In genomic region chr5:150651382-150651781, GRCh38 we compare ENCODE assay signal across 27 cellular contexts. TPM values are rescaled to one million over a fixed set of nuclear protein-coding genes. Genes with fewer than 3 reads are reported as not detected.
DNase-seq lines count a peak whose midpoint lies in the region; ATAC-seq, FAIRE-seq and TF ChIP-seq lines count a peak whose summit lies in the region.
"Had no signal": no experiment of that assay in that cellular context is flagged by ENCODE, and none has a peak within 500 bp of the region (broad histone marks: within the 10 kb centered on the region; RNA-seq: fewer than 3 reads in every experiment).

No MANE protein-coding gene starts in this region.

- H3K36me3 ChIP-seq in endothelial cell of umbilical vein (ENCODE audit: control insufficient read depth in 2 of 2, extremely low read depth in 1 of 2, insufficient read depth in 2 of 2, low read length in 2 of 2), result peaks cover 17 to 65% of the 10 kb centered on the region in 2 experiments
- H3K36me3 ChIP-seq in psoas muscle (ENCODE audit: insufficient read depth in 1 of 2, low read depth in 1 of 2), result peaks cover 0 to 30% of the 10 kb centered on the region in 2 donors
- H3K36me3 ChIP-seq in upper lobe of right lung, result peaks cover 32% of the 10 kb centered on the region

- H3K4me3 ChIP-seq in endothelial cell of umbilical vein (replicated peaks in 1 of 3; ENCODE audit: insufficient read depth in 1 of 3, low read depth in 1 of 3, low read length in 3 of 3), result no peak overlapping the region
- no peak overlapping the region for H3K4me3 ChIP-seq in psoas muscle
- no peak overlapping the region for H3K4me3 ChIP-seq in upper lobe of right lung
- H3K4me3 ChIP-seq: esophagus muscularis mucosa had no signal

- no peaks in the 10 kb centered on the region for H3K27me3 ChIP-seq in endothelial cell of umbilical vein (ENCODE audit: control insufficient read depth in 2 of 2, insufficient read depth in 2 of 2, low read length in 2 of 2)
- no peaks in the 10 kb centered on the region for H3K27me3 ChIP-seq in psoas muscle (ENCODE audit: insufficient read depth in 3 of 3, low read length in 2 of 3)
- no peaks in the 10 kb centered on the region for H3K27me3 ChIP-seq in upper lobe of right lung
- H3K27me3 ChIP-seq: esophagus muscularis mucosa had no signal

- no peak for TF ChIP-seq POLR2A in endothelial cell of umbilical vein (IDR thresholded peaks at IDR 0.05; ENCODE audit: low read depth, low read length)

- H2AFZ ChIP-seq in endothelial cell of umbilical vein (ENCODE audit: low read depth, low read length), result no peak overlapping the region

- H3K4me1 ChIP-seq in endothelial cell of umbilical vein (ENCODE audit: control insufficient read depth, extremely low read depth, insufficient read depth, low read length) (no peaks in the 10 kb centered on the region), psoas muscle (peaks cover 79% of the 10 kb centered on the region), upper lobe of right lung (peaks cover 20% of the 10 kb centered on the region)

- CTCF ChIA-PET in endothelial cell of umbilical vein (lab: Charles Lee), result interaction anchor here (1.1 to 9.0 kb wide), 4 partner anchors 9 to 150 kb away, joined by 5 to 123 read pairs (median 24); partner anchors contain the start of gene SYNPO

- BruUV-seq in endothelial cell of umbilical vein (replicated peaks; lab: Mats Ljungman, UMichigan), result no TSS peak

- no peak overlapping the region for H3K9ac ChIP-seq in endothelial cell of umbilical vein (replicated peaks; ENCODE audit: extremely low read depth, insufficient read depth, low read length)

- no peak for TF ChIP-seq CTCF in endothelial cell of umbilical vein (IDR thresholded peaks at IDR 0.05; ENCODE audit: extremely low read depth in 1 of 2, insufficient read depth in 1 of 2, low read depth in 1 of 2, low read length in 2 of 2)
- TF ChIP-seq CTCF in psoas muscle (IDR thresholded peaks at IDR 0.05), result no peak
- TF ChIP-seq CTCF in upper lobe of right lung (IDR thresholded peaks at IDR 0.05), result no peak

- no peak for ATAC-seq in left cardiac atrium
- ATAC-seq in psoas muscle, result peak in 2 of 4 donors; percentile 39 to 41
- ATAC-seq in upper lobe of right lung, result peak; percentile 8
- no peak for ATAC-seq in HG02571 (IDR thresholded peaks at IDR 0.05; ENCODE audit: unreplicated experiment)
- ATAC-seq: left colon; natural killer cell treated with Interleukin-12 subunit alpha and Interleukin-12 subunit beta and Interleukin-15 and Interleukin-18, amount 100 ng/mL, for 72 hours; stimulated activated naive B cell treated with anti-CD40 and anti-IgM and Interleukin-4, amounts not matched to agents 10 μg/mL and 1 μg/mL and 100 μg/mL, for 72 hours had no signal

- intact Hi-C loops in left cardiac atrium (cut with DNase I) (no loop called here), cardiac septum (cut with DNase I) (no loop called here), endothelial cell of umbilical vein (cut with micrococcal nuclease) (no loop called here), psoas muscle (cut with DNase I) (loop anchor here (5.0 to 10.0 kb wide), 2 partner anchors 64 to 197 kb away; no protein-coding TSS in a partner anchor), upper lobe of right lung (cut with DNase I) (no loop called here)

- H3K9me3 ChIP-seq in endothelial cell of umbilical vein (replicated peaks; ENCODE audit: control insufficient read depth, insufficient read depth, low read length) (no peaks in the 10 kb centered on the region), psoas muscle (no peaks in the 10 kb centered on the region), upper lobe of right lung (no peaks in the 10 kb centered on the region)
- H3K9me3 ChIP-seq: esophagus muscularis mucosa had no signal

- 10 to 44% (median 24%) methylated on average over 1 of the region's 1 CpG for WGBS in psoas muscle, 3 donors

- peaks cover 34% of the 10 kb centered on the region for H3K79me2 ChIP-seq in endothelial cell of umbilical vein (ENCODE audit: control insufficient read depth, insufficient read depth, low read length)

- H3K4me2 ChIP-seq in endothelial cell of umbilical vein (ENCODE audit: insufficient read depth, low read length), result no peak overlapping the region

- peak; percentile 21 for DNase-seq in left cardiac atrium
- DNase-seq in cardiac septum (ENCODE audit: low spot score), result no peak
- no peak for DNase-seq in endothelial cell of umbilical vein (ENCODE audit: low read depth, low spot score)
- no peak for DNase-seq in psoas muscle
- no peak for DNase-seq in upper lobe of right lung
- no peak for DNase-seq in anterior cingulate cortex (lab: John Stamatoyannopoulos, UW)
- DNase-seq in activated CD4-positive, CD25-positive, alpha-beta regulatory T cell treated with anti-CD3 and anti-CD28 coated beads, Interleukin-2, amount 50 U/mL, for 72 hours, result no peak
- DNase-seq: activated CD8-positive, alpha-beta memory T cell treated with anti-CD3 and anti-CD28 coated beads for 24 hours; activated naive CD4-positive, alpha-beta T cell treated with Interleukin-2 at 50 U/mL for 16 hours; activated T-cell treated with anti-CD3 and anti-CD28 coated beads, Interleukin-2, amount 50 U/mL, for 24 hours; amygdala; C1 segment of cervical spinal cord; cerebellar nuclear complex; effector CD4-positive, alpha-beta T cell; KG1; left colon; MV-4-11; NCI-H187 treated with DMSO at 0.1 percent for 48 hours; NCI-H748 treated with DMSO at 0.1 percent for 48 hours; SIG-M5; stimulated activated CD4-positive, alpha-beta T cell treated with anti-CD3 and anti-CD28 coated beads, Interleukin-2, amount 100 ng/mL, for 24 hours; stimulated activated naive B cell treated with anti-CD40 and anti-IgM and Interleukin-4, amounts not matched to agents 10 μg/mL and 1 μg/mL and 100 μg/mL, for 72 hours had no signal

- dilution Hi-C loops in endothelial cell of umbilical vein (cut with MboI; ENCODE audit: extremely low pct_ligation_motif_present, low sequenced_read_pairs), result no loop called here

- no peaks in the 10 kb centered on the region for H4K20me1 ChIP-seq in endothelial cell of umbilical vein (replicated peaks; ENCODE audit: control insufficient read depth, extremely low read depth, insufficient read depth, low read length)

- POLR2A ChIA-PET in endothelial cell of umbilical vein (lab: Charles Lee), result no interaction called here

- no peaks in the 10 kb centered on the region for H3K9me1 ChIP-seq in endothelial cell of umbilical vein (replicated peaks; ENCODE audit: control insufficient read depth, extremely low read depth, insufficient read depth, low read length)

- H3K27ac ChIP-seq in endothelial cell of umbilical vein (ENCODE audit: insufficient read depth, low read depth, low read length) (no peak overlapping the region), psoas muscle (peak overlapping the region; percentile 89), upper lobe of right lung (no peak overlapping the region)

- no peak for FAIRE-seq in endothelial cell of umbilical vein (lab: Jason Lieb, UNC)
- FAIRE-seq: TTC549 had no signal

TF ChIP-seq in endothelial cell of umbilical vein, 7 proteins besides CTCF, POLR2A, EP300 and RAD21:
- TF ChIP-seq EZH2 (IDR thresholded peaks at IDR 0.05; ENCODE audit: borderline replicate concordance, low read depth, low read length, severe bottlenecking) (no peak), JUN (IDR thresholded peaks at IDR 0.05; ENCODE audit: borderline replicate concordance, insufficient read depth, insufficient read length, low read depth) (no peak), POLR2AphosphoS5 (IDR thresholded peaks at IDR 0.05; ENCODE audit: insufficient read depth, low read depth, low read length) (peak; percentile 13)
TF ChIP-seq in endothelial cell of umbilical vein: peak in this region for 1.

RNA-seq across cellular contexts. Expression of gene MYOZ3, which starts 9.7 kb away (rescaled TPM):
- total RNA-seq in left cardiac atrium (1 to 10 TPM; 2.9 to 3.0 TPM), cardiac septum (10.0 TPM), endothelial cell of umbilical vein (1.1 and 1.2 TPM in 2 replicates), psoas muscle (100 to 1,000 TPM in 1 of 4 donors, 10 to 100 TPM in 3; 29.7 to 110 (median 31.7) TPM), upper lobe of right lung (1.7 TPM)
- polyA plus RNA-seq in endothelial cell of umbilical vein (0.43 and 0.59 TPM in 2 replicates), psoas muscle (10 to 100 TPM in 2 of 3 donors, 1 to 10 TPM in 1; 3.0 to 14.5 (median 14.5) TPM)
- 0.27 and 0.37 TPM in 2 replicates for polyA plus RNA-seq in endothelial cell of umbilical vein (2011; cell fraction: cytosol; rRNA removed)
- polyA plus RNA-seq in endothelial cell of umbilical vein (2011; cell fraction: nucleus; rRNA removed), result 0.55 and 0.80 TPM in 2 replicates
- polyA plus RNA-seq in endothelial cell of umbilical vein (2012), result 0.28 and 0.67 TPM in 2 replicates
- polyA minus RNA-seq in endothelial cell of umbilical vein, result 0.68 and 0.75 TPM in 2 replicates
- polyA minus RNA-seq in endothelial cell of umbilical vein (2011; cell fraction: cytosol; rRNA and poly(A)+ RNA removed), result not detected
- 0.77 and 1.1 TPM in 2 replicates for polyA minus RNA-seq in endothelial cell of umbilical vein (2011; cell fraction: nucleus; rRNA and poly(A)+ RNA removed)
- total RNA-seq: HT1080; natural killer cell treated with Interleukin-12 subunit alpha and Interleukin-12 subunit beta and Interleukin-15 and Interleukin-18, amount 100 ng/mL, for 72 hours had no signal

RNA-seq across cellular contexts. Expression of gene SYNPO, which starts 10.9 kb away (rescaled TPM):
- total RNA-seq in left cardiac atrium, result 100 to 1,000 TPM; 503 to 769 TPM
- 829 TPM for total RNA-seq in cardiac septum
- 93.9 and 121 TPM in 2 replicates for total RNA-seq in endothelial cell of umbilical vein
- 56.9 and 68.4 TPM in 2 replicates for polyA plus RNA-seq in endothelial cell of umbilical vein
- polyA plus RNA-seq in endothelial cell of umbilical vein (2011; cell fraction: cytosol; rRNA removed), result 58.1 and 70.3 TPM in 2 replicates
- polyA plus RNA-seq in endothelial cell of umbilical vein (2011; cell fraction: nucleus; rRNA removed), result 80.9 and 110 TPM in 2 replicates
- 58.3 and 66.7 TPM in 2 replicates for polyA plus RNA-seq in endothelial cell of umbilical vein (2012)
- 84.2 and 147 TPM in 2 replicates for polyA minus RNA-seq in endothelial cell of umbilical vein
- 8.7 TPM for polyA minus RNA-seq in endothelial cell of umbilical vein (2011; cell fraction: cytosol; rRNA and poly(A)+ RNA removed)
- 66.6 and 71.2 TPM in 2 replicates for polyA minus RNA-seq in endothelial cell of umbilical vein (2011; cell fraction: nucleus; rRNA and poly(A)+ RNA removed)
- 100 to 1,000 TPM; 447 to 745 (median 673) TPM for total RNA-seq in psoas muscle
- 100 to 1,000 TPM; 136 to 855 (median 503) TPM for polyA plus RNA-seq in psoas muscle
- 151 TPM for total RNA-seq in upper lobe of right lung

RNA-seq across cellular contexts. Expression of gene RBM22, which starts 49.5 kb away (rescaled TPM):
- total RNA-seq in left cardiac atrium, result 10 to 100 TPM; 27.2 to 28.2 TPM
- 33.8 TPM for total RNA-seq in cardiac septum
- 44.4 and 51.2 TPM in 2 replicates for total RNA-seq in endothelial cell of umbilical vein
- polyA plus RNA-seq in endothelial cell of umbilical vein, result 37.0 and 41.8 TPM in 2 replicates
- 39.8 and 41.8 TPM in 2 replicates for polyA plus RNA-seq in endothelial cell of umbilical vein (2011; cell fraction: cytosol; rRNA removed)
- polyA plus RNA-seq in endothelial cell of umbilical vein (2011; cell fraction: nucleus; rRNA removed), result 85.3 and 110 TPM in 2 replicates
- 33.1 and 42.8 TPM in 2 replicates for polyA plus RNA-seq in endothelial cell of umbilical vein (2012)
- 34.4 and 36.8 TPM in 2 replicates for polyA minus RNA-seq in endothelial cell of umbilical vein
- polyA minus RNA-seq in endothelial cell of umbilical vein (2011; cell fraction: cytosol; rRNA and poly(A)+ RNA removed), result 18.9 TPM
- polyA minus RNA-seq in endothelial cell of umbilical vein (2011; cell fraction: nucleus; rRNA and poly(A)+ RNA removed), result 40.7 and 55.0 TPM in 2 replicates
- 10 to 100 TPM; 23.5 to 28.6 (median 27.3) TPM for total RNA-seq in psoas muscle
- 10 to 100 TPM; 17.2 to 29.9 (median 21.1) TPM for polyA plus RNA-seq in psoas muscle
- total RNA-seq in upper lobe of right lung, result 51.2 TPM

Comparison
In these comparisons a context has a peak if more than half of its experiments do, and no peak if none do; other contexts are left out.
1. intact Hi-C loops: an anchor here in psoas muscle (5.0 to 10.0 kb wide); none called in left cardiac atrium, cardiac septum, endothelial cell of umbilical vein and upper lobe of right lung.